Comparison of ENCODE assay signal across 1 cellular context in genomic region chr17:81049372-81049911, GRCh38.
TF ChIP-seq lines count a peak whose summit lies in the region.

No MANE protein-coding gene starts in this region.

TF ChIP-seq in H1, 55 proteins besides CTCF, POLR2A, EP300 and RAD21:
- TF ChIP-seq CHD7 (IDR thresholded peaks at IDR 0.05; ENCODE audit: insufficient replicate concordance, low read length) = no peak
- TF ChIP-seq TBP (IDR thresholded peaks at IDR 0.05; ENCODE audit: low read depth, low read length) = no peak
- no peak for TF ChIP-seq SIN3A (conservative IDR thresholded peaks at IDR 0.05 in 1 of 2, IDR thresholded peaks at IDR 0.05 in 1 of 2; ENCODE audit: low read depth in 1 of 2, low read length in 2 of 2)
- TF ChIP-seq TCF12 (IDR thresholded peaks at IDR 0.05; ENCODE audit: low read depth, low read length) = no peak
- TF ChIP-seq SUZ12 (IDR thresholded peaks at IDR 0.05; ENCODE audit: low read length) = no peak
- no peak for TF ChIP-seq EZH2 (IDR thresholded peaks at IDR 0.05; ENCODE audit: low read depth, low read length, severe bottlenecking)
- TF ChIP-seq CREB1 (IDR thresholded peaks at IDR 0.05) = no peak
- TF ChIP-seq GTF2F1 (IDR thresholded peaks at IDR 0.05; ENCODE audit: borderline replicate concordance, low read depth, low read length) = no peak
- TF ChIP-seq SP1 (IDR thresholded peaks at IDR 0.05; ENCODE audit: low read depth, low read length) = no peak
